In the genomic region with DNA sequence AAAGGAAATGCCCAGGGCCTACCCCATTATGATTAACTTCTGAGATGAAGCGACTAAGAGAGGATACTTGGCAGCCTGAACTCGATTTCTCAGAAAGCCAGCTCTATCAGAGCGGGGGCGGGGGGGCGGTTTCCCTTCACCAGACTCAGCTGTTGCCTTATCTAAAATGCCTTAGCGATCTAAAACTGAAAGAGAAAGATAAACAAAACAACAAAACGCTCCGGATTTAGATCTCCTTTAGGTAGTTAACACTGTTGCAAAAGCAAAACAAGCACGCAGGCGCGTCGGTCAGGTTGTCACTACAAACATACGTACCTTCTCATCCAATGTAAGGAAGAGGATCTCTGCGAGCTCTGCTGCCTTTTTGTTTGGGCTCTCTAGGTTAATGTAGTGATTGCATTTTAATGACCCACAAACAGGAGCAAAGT, we compare ENCODE assay signal across 7 cellular contexts. TPM values are rescaled to one million over a fixed set of nuclear protein-coding genes. Genes with fewer than 3 reads are reported as not detected.
DNase-seq lines count a peak whose midpoint lies in the region; ATAC-seq, FAIRE-seq and TF ChIP-seq lines count a peak whose summit lies in the region.

No MANE protein-coding gene starts in this region.

- H3K9me3 ChIP-seq in RWPE2 (ENCODE audit: severe bottlenecking), result no peaks in the 10 kb centered on the region

- H3K4me1 Mint-ChIP-seq in central memory CD8-positive, alpha-beta T cell, result peaks cover 15% of the 10 kb centered on the region

- peaks cover 51% of the 10 kb centered on the region for H3K27me3 Mint-ChIP-seq in central memory CD8-positive, alpha-beta T cell

- no peak for DNase-seq in RWPE2 (ENCODE audit: low spot score)
- peak in 1 of 2 donors; percentile 21 for DNase-seq in central memory CD8-positive, alpha-beta T cell (ENCODE audit: low spot score in 2 of 2)
- peak; percentile 51 for DNase-seq in left lobe of liver (ENCODE audit: low spot score)
- peak; percentile 47 for DNase-seq in stimulated activated CD4-positive, alpha-beta T cell treated with anti-CD3 and anti-CD28 coated beads, Interleukin-4, amount 100 ng/mL, for 1 hour
- no peak for DNase-seq in urothelium cell line (ENCODE audit: low spot score)

- no peak for TF ChIP-seq CTCF in RWPE2 (IDR thresholded peaks at IDR 0.05; ENCODE audit: poor library complexity, severe bottlenecking)

- peak overlapping the region; percentile 0 for H3K27ac ChIP-seq in RWPE2 (ENCODE audit: poor library complexity, severe bottlenecking)

- H3K36me3 Mint-ChIP-seq in central memory CD8-positive, alpha-beta T cell (ENCODE audit: insufficient read depth), result no peaks in the 10 kb centered on the region

- H3K27ac Mint-ChIP-seq in central memory CD8-positive, alpha-beta T cell (ENCODE audit: low read depth), result peak overlapping the region; percentile 62

- peak overlapping the region; percentile 80 for H3K4me3 Mint-ChIP-seq in central memory CD8-positive, alpha-beta T cell

- H3K4me1 ChIP-seq in RWPE2 (ENCODE audit: insufficient read depth, poor library complexity, severe bottlenecking), result peaks cover 5% of the 10 kb centered on the region

- no peaks in the 10 kb centered on the region for H3K9me3 Mint-ChIP-seq in central memory CD8-positive, alpha-beta T cell

- H3K36me3 ChIP-seq in RWPE2 (ENCODE audit: low read depth), result no peaks in the 10 kb centered on the region

- H3K27me3 ChIP-seq in RWPE2 (ENCODE audit: insufficient read depth, poor library complexity, severe bottlenecking), result peaks cover 31% of the 10 kb centered on the region

- peak; percentile 55 for ATAC-seq in GM18861 (IDR thresholded peaks at IDR 0.05; ENCODE audit: unreplicated experiment)
- ATAC-seq in HG02798 (IDR thresholded peaks at IDR 0.05; ENCODE audit: poor library complexity, unreplicated experiment), result peak; percentile 56
- peak; percentile 33 for ATAC-seq in RWPE2 (ENCODE audit: low read depth)
- ATAC-seq in central memory CD8-positive, alpha-beta T cell (replicated peaks; ENCODE audit: extremely low read depth, poor library complexity, severe bottlenecking), result peak; percentile 74
- peak; percentile 6 for ATAC-seq in left lobe of liver

- no peak for FAIRE-seq in urothelium cell line (lab: Jason Lieb, UNC)

- peak overlapping the region; percentile 61 for H3K4me3 ChIP-seq in RWPE2 (ENCODE audit: severe bottlenecking)

RNA-seq across cellular contexts. Expression of gene EPB41L4A, which starts 1.1 kb away (rescaled TPM):
- 3.1 TPM for total RNA-seq in left lobe of liver

Comparison
In these comparisons a context has a peak if more than half of its experiments do, and no peak if none do; other contexts are left out.
1. ATAC-seq: peak in every context shown above with its lines; median percentile 74 in central memory CD8-positive, alpha-beta T cell; 56 in HG02798; 55 in GM18861; 33 in RWPE2; 6 in left lobe of liver.
2. DNase-seq: peak in left lobe of liver (single experiment) and stimulated activated CD4-positive, alpha-beta T cell treated with anti-CD3 and anti-CD28 coated beads, Interleukin-4, amount 100 ng/mL, for 1 hour (single experiment); none in RWPE2 (single experiment) and urothelium cell line (single experiment).